8 cellular contexts compared by ENCODE assay signal in the genomic region with DNA sequence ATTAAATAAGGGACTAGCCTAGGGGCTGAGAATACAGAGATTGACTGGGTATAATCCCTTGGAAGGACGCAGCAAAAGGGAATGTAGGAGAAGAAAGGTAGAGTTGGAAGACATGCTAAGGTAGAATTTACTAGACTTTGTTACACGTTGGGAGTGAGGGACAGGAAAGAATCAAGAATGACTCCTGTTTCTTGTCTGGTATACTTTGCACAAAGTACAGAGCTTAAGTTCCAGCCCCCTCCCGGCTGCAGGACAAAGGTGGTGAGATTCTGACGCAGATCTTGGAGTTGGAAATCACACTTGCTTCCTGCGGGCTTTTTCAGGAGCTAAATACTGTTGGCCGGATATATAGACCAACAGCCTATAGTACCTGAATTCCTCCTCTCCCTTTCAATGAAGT. TPM values are rescaled to one million over a fixed set of nuclear protein-coding genes. Genes with fewer than 3 reads are reported as not detected.
DNase-seq lines count a peak whose midpoint lies in the region; ATAC-seq and TF ChIP-seq lines count a peak whose summit lies in the region.

No MANE protein-coding gene starts in this region.

- peak overlapping the region; percentile 50 for H3K9ac ChIP-seq in MM.1S (ENCODE audit: low read length)

- no peaks in the 10 kb centered on the region for H3K27me3 ChIP-seq in MM.1S (replicated peaks; ENCODE audit: insufficient read depth, low read length)

- no peaks in the 10 kb centered on the region for H4K20me1 ChIP-seq in MM.1S (ENCODE audit: insufficient read depth, low read length)

- H3F3A ChIP-seq in MM.1S (ENCODE audit: insufficient read depth, low read length) = peaks cover 23% of the 10 kb centered on the region

- H3K4me1 Mint-ChIP-seq in nephron = peaks cover 5% of the 10 kb centered on the region

- H3K27ac ChIP-seq in C4-2B = peak overlapping the region; percentile 74
- H3K27ac ChIP-seq in MM.1S (ENCODE audit: low read length) = peak overlapping the region; percentile 17; the same call in 1 of the 2 replicates

- ATAC-seq in HG03457 (IDR thresholded peaks at IDR 0.05; ENCODE audit: unreplicated experiment) = no peak

- peaks cover 12% of the 10 kb centered on the region for H3K79me2 ChIP-seq in MM.1S (ENCODE audit: low read length)

- peaks cover 11% of the 10 kb centered on the region for H3K27me3 Mint-ChIP-seq in nephron (ENCODE audit: low read depth)

- peak overlapping the region; percentile 85 to 90 (median 90) for H3K4me3 Mint-ChIP-seq in nephron

- peak overlapping the region; percentile 70 for H3K4me3 ChIP-seq in MM.1S (ENCODE audit: low read length)

- H3K9me2 ChIP-seq in MM.1S (replicated peaks; ENCODE audit: insufficient read depth, low read length) = no peaks in the 10 kb centered on the region

- peaks cover 13% of the 10 kb centered on the region for H3K4me1 ChIP-seq in MM.1S (ENCODE audit: low read length)

- peak overlapping the region; percentile 95 for H3K4me2 ChIP-seq in MM.1S (ENCODE audit: low read depth, low read length)

- DNase-seq in MM.1S (no peak), dermis blood vessel endothelial cell (peak; percentile 15), NAMALWA (ENCODE audit: low spot score) (no peak), iPS-NIHi11 (ENCODE audit: low spot score) (no peak)
- no peak for DNase-seq in NK-92 treated with Interleukin-12 subunit alpha and Interleukin-12 subunit beta, amount 100 ng/mL, for 24 hours (lab: John Stamatoyannopoulos, UW)

- H2AFZ ChIP-seq in MM.1S (ENCODE audit: low read length) = peak overlapping the region; percentile 89

- peaks cover 3% of the 10 kb centered on the region for H3K36me3 Mint-ChIP-seq in nephron (ENCODE audit: low read depth)

- no peaks in the 10 kb centered on the region for H3K36me3 ChIP-seq in MM.1S (replicated peaks; ENCODE audit: insufficient read depth, low read length)

- no peaks in the 10 kb centered on the region for H3K9me3 ChIP-seq in MM.1S (replicated peaks; ENCODE audit: insufficient read depth, low read length)

- peak overlapping the region in 2 of 3 experiments; percentile 13 to 65 for H3K27ac Mint-ChIP-seq in nephron

- no peaks in the 10 kb centered on the region for H3K9me3 Mint-ChIP-seq in nephron

- TF ChIP-seq CTCF in C4-2B (conservative IDR thresholded peaks at IDR 0.05) = no peak
- no peak for TF ChIP-seq CTCF in MM.1S (IDR thresholded peaks at IDR 0.05; ENCODE audit: low read length)
- TF ChIP-seq CTCF in nephron (IDR thresholded peaks at IDR 0.05; ENCODE audit: unreplicated experiment in 3 of 3) = no peak

RNA-seq across cellular contexts. Expression of a gene that starts 0.9 kb away (rescaled TPM):
- total RNA-seq in dermis blood vessel endothelial cell = 1.8 and 3.4 TPM in 2 replicates

RNA-seq across cellular contexts. Expression of a gene that starts 32.0 kb away (rescaled TPM):
- 315 and 321 TPM in 2 replicates for total RNA-seq in dermis blood vessel endothelial cell

RNA-seq across cellular contexts. Expression of a gene that starts 57.0 kb away (rescaled TPM):
- 4.6 and 7.2 TPM in 2 replicates for total RNA-seq in dermis blood vessel endothelial cell
